Comparison of ENCODE assay signal across 9 cellular contexts in genomic region chr7:5282464-5283316, GRCh38. TPM values are rescaled to one million over a fixed set of nuclear protein-coding genes. Genes with fewer than 3 reads are reported as not detected.
A peak's percentile ranks its signal among the peaks of the same experiment; 100 is the strongest.
DNase-seq lines count a peak whose midpoint lies in the region; ATAC-seq and TF ChIP-seq lines count a peak whose summit lies in the region.
"Had no signal": no experiment of that assay in that cellular context is flagged by ENCODE, and none has a peak within 500 bp of the region (broad histone marks: within the 10 kb centered on the region; RNA-seq: fewer than 3 reads in every experiment).

TSS of gene SLC29A4 (plus strand) at chr7:5282943. CDS start at chr7:5287817, 4,874 bp downstream.

- peak within 1 kb of the TSS; percentile 77 for H3K4me3 Mint-ChIP-seq in type B pancreatic cell

- DNase-seq in NCI-H146 (lab: John Stamatoyannopoulos, UW) (peak; percentile 31), NCI-H146 treated with DMSO at 0.1 percent for 48 hours (lab: John Stamatoyannopoulos, UW; ENCODE audit: unreplicated experiment) (no peak), NCI-H510A treated with DMSO at 0.1 percent for 48 hours (lab: John Stamatoyannopoulos, UW) (peak; percentile 25), dermis blood vessel endothelial cell (peak; percentile 19), midbrain (lab: John Stamatoyannopoulos, UW) (peak; percentile 34), type B pancreatic cell (ENCODE audit: extremely low spot score, unreplicated experiment) (no peak), iPS-NIHi7 (ENCODE audit: extremely low spot score) (no peak)
- DNase-seq: DND-41 had no signal

- peaks cover 8% of the 10 kb centered on the region for H3K4me1 Mint-ChIP-seq in type B pancreatic cell (ENCODE audit: unreplicated experiment)

- H3K36me3 Mint-ChIP-seq in type B pancreatic cell: no peaks in the 10 kb centered on the region

- no peaks in the 10 kb centered on the region for H3K9me3 Mint-ChIP-seq in type B pancreatic cell

- no peak for ATAC-seq in GM21529 (IDR thresholded peaks at IDR 0.05; ENCODE audit: unreplicated experiment)

- TF ChIP-seq CTCF in type B pancreatic cell (conservative IDR thresholded peaks at IDR 0.05): no peak

- H3K27ac Mint-ChIP-seq in type B pancreatic cell: no peak within 1 kb of the TSS

- H3K27me3 Mint-ChIP-seq in type B pancreatic cell: no peaks in the 10 kb centered on the region

RNA-seq across cellular contexts. Expression of gene SLC29A4, which starts in this region (rescaled TPM):
- total RNA-seq in dermis blood vessel endothelial cell: 1.0 and 2.7 TPM in 2 replicates
- 76.1 and 79.6 TPM in 2 replicates for total RNA-seq in type B pancreatic cell (ENCODE audit: low replicate concordance)

Comparison
In these comparisons a context has a peak if more than half of its experiments do, and no peak if none do; other contexts are left out.
1. RNA of gene SLC29A4 (total RNA-seq): 76.1 to 79.6 TPM in type B pancreatic cell; 1.0 to 2.7 TPM in dermis blood vessel endothelial cell; every median in the first group is over 10 times any median in the second.
2. DNase-seq: peak in NCI-H146 (single experiment), NCI-H510A treated with DMSO at 0.1 percent for 48 hours (single experiment), dermis blood vessel endothelial cell (single experiment) and midbrain (single experiment); none in NCI-H146 treated with DMSO at 0.1 percent for 48 hours (single experiment), type B pancreatic cell (single experiment) and iPS-NIHi7 (single experiment).